In the genomic region with DNA sequence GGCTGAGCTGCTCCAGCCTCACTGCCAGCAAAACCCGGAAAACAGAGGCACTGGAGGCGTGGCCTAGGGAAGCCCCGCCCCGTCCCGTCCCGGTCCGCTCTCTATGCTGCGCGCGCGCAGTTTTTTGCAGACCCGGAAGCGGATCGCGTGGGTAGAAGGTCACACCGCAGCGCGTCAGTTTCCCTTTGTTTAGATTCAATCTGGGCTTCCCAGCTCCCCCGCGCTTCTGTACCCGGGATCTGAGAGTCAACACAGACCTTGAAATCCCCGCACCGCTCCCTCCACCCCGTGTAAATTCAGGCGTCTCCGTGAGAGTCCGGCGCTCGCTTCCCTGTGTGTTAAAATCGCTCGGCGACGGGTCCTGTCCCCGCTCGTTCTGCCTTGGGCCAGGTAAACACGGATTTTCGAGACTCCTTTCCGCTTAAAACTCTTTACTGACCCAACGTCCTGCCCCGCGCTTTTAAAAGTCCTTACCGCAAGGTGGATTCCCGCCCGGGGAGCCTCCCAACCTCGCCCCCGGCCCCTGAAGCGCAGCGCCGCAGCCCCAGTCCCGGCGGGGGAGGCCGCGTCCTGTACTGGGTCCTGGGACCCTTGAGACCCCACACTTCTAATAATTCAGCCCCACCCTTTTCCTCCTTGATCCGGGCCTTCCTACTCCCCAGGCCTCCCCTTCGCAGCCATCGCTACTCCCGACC, we compare ENCODE assay signal across 8 cellular contexts. TPM values are rescaled to one million over a fixed set of nuclear protein-coding genes. Genes with fewer than 3 reads are reported as not detected.
DNase-seq lines count a peak whose midpoint lies in the region; ATAC-seq, FAIRE-seq and TF ChIP-seq lines count a peak whose summit lies in the region.

A gene (plus strand): TSS at position 127 of the 695 bp plus-strand sequence. CDS start 12,930 bp downstream, outside the sequence.

- POLR2A ChIA-PET in H1 (lab: Charles Lee; ENCODE audit: partially characterized antibody): interaction anchor here (0.5 to 1.5 kb wide), 7 partner anchors 8 to 198 kb away, joined by 3 to 4 read pairs (median 3); no protein-coding TSS in a partner anchor

- H2BK120ac ChIP-seq in H1 (replicated peaks; ENCODE audit: low read depth, low read length): no peak within 1 kb of the TSS

- H3K79me1 ChIP-seq in H1 (ENCODE audit: low read depth, low read length): no peaks in the 10 kb centered on the region

- no peak within 1 kb of the TSS for H2BK5ac ChIP-seq in H1 (ENCODE audit: low read depth, low read length)

- TF ChIP-seq EP300 in H1 (IDR thresholded peaks at IDR 0.05; ENCODE audit: borderline replicate concordance in 1 of 2, low read depth in 2 of 2, low read length in 2 of 2): no peak

- no peak within 1 kb of the TSS for H2BK15ac ChIP-seq in H1 (ENCODE audit: low read length)

- H3K79me2 ChIP-seq in H1 (ENCODE audit: control insufficient read depth in 1 of 2, insufficient read depth in 2 of 2, low read length in 2 of 2): no peaks in the 10 kb centered on the region

- H3K14ac ChIP-seq in H1 (ENCODE audit: insufficient read length): peak within 1 kb of the TSS; percentile 68

- peak within 1 kb of the TSS; percentile 82 to 94 (median 86) for H3K9ac ChIP-seq in H1 (replicated peaks in 1 of 4; ENCODE audit: extremely low read depth in 1 of 4, low read depth in 3 of 4, low read length in 3 of 4)

- H3K36me3 ChIP-seq in H1 (ENCODE audit: control insufficient read depth in 2 of 4, insufficient read depth in 4 of 4, low read length in 3 of 4): peaks cover 0 to 4% (median 0%) of the 10 kb centered on the region in 4 experiments; a peak in 1 of 8 replicates

- no peak for FAIRE-seq in H1 (lab: Jason Lieb, UNC)

- peak within 1 kb of the TSS; percentile 19; the same call in 1 of the 2 replicates for H3K27ac ChIP-seq in H1 (ENCODE audit: low read depth, low read length)

- H3K27me3 ChIP-seq in H1 (replicated peaks in 1 of 4; ENCODE audit: control insufficient read depth in 3 of 4, extremely low read depth in 1 of 4, insufficient read depth in 3 of 4, low read length in 3 of 4): no peaks in the 10 kb centered on the region

- H4K8ac ChIP-seq in H1 (ENCODE audit: extremely low read depth, insufficient read depth, low read length): peak within 1 kb of the TSS; percentile 89

- no peak within 1 kb of the TSS for H3K23ac ChIP-seq in H1 (ENCODE audit: insufficient read length)

- TF ChIP-seq RAD21 in H1 (IDR thresholded peaks at IDR 0.05 in 1 of 2, conservative IDR thresholded peaks at IDR 0.05 in 1 of 2; ENCODE audit: low read depth in 2 of 2, low read length in 2 of 2): no peak

- H4K91ac ChIP-seq in H1 (replicated peaks; ENCODE audit: insufficient read length, low read length): no peak within 1 kb of the TSS

- H4K20me1 ChIP-seq in H1 (replicated peaks in 1 of 2; ENCODE audit: control insufficient read depth in 1 of 2, insufficient read depth in 2 of 2, low read length in 2 of 2): peaks cover 0 to 1% of the 10 kb centered on the region in 2 experiments

- no peak for TF ChIP-seq CTCF in H1 (IDR thresholded peaks at IDR 0.05; ENCODE audit: control extremely low read depth in 1 of 3, insufficient read depth in 1 of 3, low read depth in 1 of 3, low read length in 3 of 3)

- no peak within 1 kb of the TSS for H2BK20ac ChIP-seq in H1 (ENCODE audit: low read length)

- peak within 1 kb of the TSS; percentile 84 to 96 for H3K4me2 ChIP-seq in H1 (ENCODE audit: insufficient read depth in 1 of 2, low read depth in 2 of 2, low read length in 2 of 2)

- H3K56ac ChIP-seq in H1 (replicated peaks; ENCODE audit: insufficient read length, low read depth, low read length): peak within 1 kb of the TSS; percentile 46

- peak; percentile 82 to 86 for TF ChIP-seq POLR2A in H1 (IDR thresholded peaks at IDR 0.05; ENCODE audit: control extremely low read depth in 1 of 2, low read depth in 2 of 2, low read length in 2 of 2)

- H3K4me3 ChIP-seq in H1 (ENCODE audit: extremely low read depth in 1 of 4, insufficient read depth in 2 of 4, low read depth in 3 of 4, low read length in 4 of 4): peak within 1 kb of the TSS; percentile 79 to 95 (median 92)

- H4K5ac ChIP-seq in H1 (ENCODE audit: insufficient read length, low read depth, low read length): peak within 1 kb of the TSS; percentile 43

- no peak within 1 kb of the TSS for H2AK5ac ChIP-seq in H1 (ENCODE audit: low read depth, low read length)

- peaks cover 24 to 25% of the 10 kb centered on the region in 2 experiments for H3K9me3 ChIP-seq in H1 (ENCODE audit: insufficient read depth in 2 of 2, low read depth in 1 of 2, low read length in 1 of 2)

- DNase-seq in DMS79 treated with DMSO at 0.1 percent for 48 hours (lab: John Stamatoyannopoulos, UW) (peak; percentile 81), NCI-H524 (lab: John Stamatoyannopoulos, UW) (peak; percentile 58 to 84), H1 (ENCODE audit: low read depth in 1 of 2, low spot score in 2 of 2) (peak; percentile 68 to 94), medulla oblongata (ENCODE audit: extremely low spot score) (peak; percentile 93)
- peak; percentile 95 for DNase-seq in activated CD8-positive, alpha-beta memory T cell treated with anti-CD3 and anti-CD28 coated beads for 24 hours
- DNase-seq in stimulated activated CD4-positive, alpha-beta T cell treated with anti-CD3 and anti-CD28 coated beads, Interleukin-4, amount 100 ng/mL, for 48 hours (ENCODE audit: low read depth in 2 of 2): peak; percentile 86 to 88

- CTCF ChIA-PET in H1 (lab: Charles Lee; ENCODE audit: partially characterized antibody): interaction anchor here (0.8 to 2.1 kb wide), 3 partner anchors 10 to 31 kb away, joined by 3 to 10 read pairs (median 4); no protein-coding TSS in a partner anchor

- WGBS in H1 (ENCODE audit: extremely low coverage in 1 of 2, insufficient coverage in 1 of 2, insufficient read length in 1 of 2, insufficient replicate concordance in 2 of 2, low coverage in 1 of 2, low lambda C conversion rate in 2 of 2, missing lambda C conversion rate in 1 of 2), 2 experiments: 2% methylated on average over 57 of the region's 57 CpGs; no CpG with 5 or more reads in 1 of the 2 experiments

- no peaks in the 10 kb centered on the region for H3K4me1 ChIP-seq in H1 (replicated peaks in 1 of 4; ENCODE audit: control insufficient read depth in 3 of 4, insufficient read depth in 4 of 4, low read length in 3 of 4)

- H2BK12ac ChIP-seq in H1 (ENCODE audit: low read depth, low read length): 0 out of 2 replicates have a peak within 1 kb of the TSS, but pooled peaks have one; percentile 27

- H2AFZ ChIP-seq in H1 (ENCODE audit: low read length): 0 out of 2 replicates have a peak within 1 kb of the TSS, but pooled peaks have one; percentile 64

- peaks cover 9% of the 10 kb centered on the region; the same call in 1 of the 2 replicates for H3K23me2 ChIP-seq in H1 (ENCODE audit: low read depth, low read length)

- peak within 1 kb of the TSS; percentile 60; the same call in 1 of the 2 replicates for H3K18ac ChIP-seq in H1 (ENCODE audit: extremely low read depth, low read length)

- H3K4ac ChIP-seq in H1 (replicated peaks; ENCODE audit: insufficient read length, low read depth, low read length): peak within 1 kb of the TSS; percentile 96

- peak; percentile 60 for ATAC-seq in HG02981 (IDR thresholded peaks at IDR 0.05; ENCODE audit: unreplicated experiment)
- ATAC-seq in HG03457 (IDR thresholded peaks at IDR 0.05; ENCODE audit: unreplicated experiment): no peak

TF ChIP-seq in H1, 55 proteins besides CTCF, POLR2A, EP300 and RAD21 (continues in another document):
- TF ChIP-seq BACH1 (IDR thresholded peaks at IDR 0.05; ENCODE audit: low read length): peak; percentile 16; the same call in 1 of the 2 replicates
- peak; percentile 76 for TF ChIP-seq TBP (IDR thresholded peaks at IDR 0.05; ENCODE audit: low read depth, low read length)
- TF ChIP-seq YY1 (IDR thresholded peaks at IDR 0.05; ENCODE audit: low read depth, low read length): no peak
- TF ChIP-seq NRF1 (IDR thresholded peaks at IDR 0.05; ENCODE audit: low read depth, low read length): peak; percentile 42
- peak; percentile 84 for TF ChIP-seq KDM4A (IDR thresholded peaks at IDR 0.05; ENCODE audit: low read depth, low read length, severe bottlenecking)
- peak; percentile 86 for TF ChIP-seq TAF1 (IDR thresholded peaks at IDR 0.05; ENCODE audit: low read depth, low read length)
- no peak for TF ChIP-seq RNF2 (IDR thresholded peaks at IDR 0.05; ENCODE audit: borderline replicate concordance, low read depth, low read length, missing control alignments, poor library complexity, severe bottlenecking)
- no peak for TF ChIP-seq RXRA (IDR thresholded peaks at IDR 0.05; ENCODE audit: insufficient read depth, low read depth, low read length)
- peak; percentile 37; the same call in 1 of the 2 replicates for TF ChIP-seq SP4 (IDR thresholded peaks at IDR 0.05; ENCODE audit: low read length)
- TF ChIP-seq PHF8 (conservative IDR thresholded peaks at IDR 0.05; ENCODE audit: low read depth, low read length): peak; percentile 60; the same call in 1 of the 2 replicates
- TF ChIP-seq, protein P1, sequence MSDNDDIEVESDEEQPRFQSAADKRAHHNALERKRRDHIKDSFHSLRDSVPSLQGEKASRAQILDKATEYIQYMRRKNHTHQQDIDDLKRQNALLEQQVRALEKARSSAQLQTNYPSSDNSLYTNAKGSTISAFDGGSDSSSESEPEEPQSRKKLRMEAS (IDR thresholded peaks at IDR 0.05): peak; percentile 62
- TF ChIP-seq SP1 (IDR thresholded peaks at IDR 0.05; ENCODE audit: low read depth, low read length): no peak
- TF ChIP-seq POU5F1 (IDR thresholded peaks at IDR 0.05; ENCODE audit: low read depth, low read length): no peak
- TF ChIP-seq, protein P2, sequence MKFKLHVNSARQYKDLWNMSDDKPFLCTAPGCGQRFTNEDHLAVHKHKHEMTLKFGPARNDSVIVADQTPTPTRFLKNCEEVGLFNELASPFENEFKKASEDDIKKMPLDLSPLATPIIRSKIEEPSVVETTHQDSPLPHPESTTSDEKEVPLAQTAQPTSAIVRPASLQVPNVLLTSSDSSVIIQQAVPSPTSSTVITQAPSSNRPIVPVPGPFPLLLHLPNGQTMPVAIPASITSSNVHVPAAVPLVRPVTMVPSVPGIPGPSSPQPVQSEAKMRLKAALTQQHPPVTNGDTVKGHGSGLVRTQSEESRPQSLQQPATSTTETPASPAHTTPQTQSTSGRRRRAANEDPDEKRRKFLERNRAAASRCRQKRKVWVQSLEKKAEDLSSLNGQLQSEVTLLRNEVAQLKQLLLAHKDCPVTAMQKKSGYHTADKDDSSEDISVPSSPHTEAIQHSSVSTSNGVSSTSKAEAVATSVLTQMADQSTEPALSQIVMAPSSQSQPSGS (IDR thresholded peaks at IDR 0.05; ENCODE audit: low read length): no peak

RNA-seq across cellular contexts. Expression of the gene that starts here (rescaled TPM):
- 4.9 and 5.4 TPM in 2 replicates for total RNA-seq in H1 (2021; fragmentation: NEBNext Ultra II Directional; extraction: Animal tissue kit (Norgen Biotek cat#: 25700))
- polyA plus RNA-seq in H1 (2011; rRNA removed): 2.4 and 3.4 TPM in 2 replicates
- polyA plus RNA-seq in H1 (2011; cell fraction: cytosol; rRNA removed): 3.3 TPM
- polyA plus RNA-seq in H1 (2011; cell fraction: nucleus; rRNA removed): 6.8 TPM
- 3.6 to 5.2 TPM (median 4.3 TPM) in 4 replicates for polyA plus RNA-seq in H1 (2012, experiment 1 of 2)
- 0.60 TPM for polyA plus RNA-seq in H1 (2012, experiment 2 of 2)
- polyA plus RNA-seq in H1 (2013, experiment 1 of 2): 7.4 TPM
- 8.0 TPM for polyA plus RNA-seq in H1 (2013, experiment 2 of 2)
- polyA minus RNA-seq in H1 (2011; rRNA and poly(A)+ RNA removed): 5.6 and 8.3 TPM in 2 replicates
- 5.2 TPM for polyA minus RNA-seq in H1 (2011; cell fraction: cytosol; rRNA and poly(A)+ RNA removed)
- polyA minus RNA-seq in H1 (2011; cell fraction: nucleus; rRNA and poly(A)+ RNA removed): 5.3 TPM
